In genomic region chr19:11421607-11422098, GRCh38 we compare ENCODE assay signal across 8 cellular contexts. TPM values are rescaled to one million over a fixed set of nuclear protein-coding genes. Genes with fewer than 3 reads are reported as not detected.
DNase-seq lines count a peak whose midpoint lies in the region; TF ChIP-seq lines count a peak whose summit lies in the region.

No MANE protein-coding gene starts in this region.

- intact Hi-C loops in prostate gland (cut with DNase I), result no loop called here

- 33% methylated on average over 23 of the region's 24 CpGs for WGBS in prostate gland

- H3K9ac ChIP-seq in iPS-18a (ENCODE audit: low read length), result peak overlapping the region; percentile 21

- peak overlapping the region; percentile 81 to 92 (median 88) for H3K4me3 Mint-ChIP-seq in IgD-negative memory B cell

- H3K9me3 ChIP-seq in iPS-18a (ENCODE audit: control insufficient read depth, low read depth, low read length), result no peaks in the 10 kb centered on the region
- H3K9me3 ChIP-seq in prostate gland, result no peaks in the 10 kb centered on the region

- peaks cover 20 to 28% (median 25%) of the 10 kb centered on the region in 3 donors for H3K4me1 Mint-ChIP-seq in IgD-negative memory B cell

- H3K4me1 ChIP-seq in iPS-18a (ENCODE audit: control insufficient read depth, low read depth, low read length) (peaks cover 3% of the 10 kb centered on the region), prostate gland (replicated peaks) (no peaks in the 10 kb centered on the region)

- no peak overlapping the region for H3K27ac ChIP-seq in iPS-18a (ENCODE audit: low read length)
- H3K27ac ChIP-seq in prostate gland, result no peak overlapping the region

- H3K4me3 ChIP-seq in iPS-18a (ENCODE audit: low read length) (peak overlapping the region; percentile 61), prostate gland (no peak overlapping the region)

- peak; percentile 37 to 39 for DNase-seq in SHP77 (lab: John Stamatoyannopoulos, UW)
- no peak for DNase-seq in SHP77 treated with DMSO at 0.1 percent for 48 hours (lab: John Stamatoyannopoulos, UW)
- DNase-seq in activated effector memory CD4-positive, alpha-beta T cell treated with Interleukin-2 at 50 U/mL for 16 hours, result peak; percentile 19
- peak; percentile 78 for DNase-seq in stimulated activated CD8-positive, alpha-beta memory T cell treated with anti-CD3 and anti-CD28 coated beads, Interleukin-4, amount 100 ng/mL, for 48 hours
- no peak for DNase-seq in SIG-M5 treated with dmso at 0.1 percent for 504 hours (lab: John Stamatoyannopoulos, UW; ENCODE audit: unreplicated experiment)
- no peak for DNase-seq in prostate gland (ENCODE audit: low spot score)

- H3K27me3 Mint-ChIP-seq in IgD-negative memory B cell, result peaks cover 35% of the 10 kb centered on the region

- no peaks in the 10 kb centered on the region for H3K36me3 Mint-ChIP-seq in IgD-negative memory B cell

- TF ChIP-seq CTCF in prostate gland (IDR thresholded peaks at IDR 0.05), result no peak

- TF ChIP-seq POLR2A in prostate gland (IDR thresholded peaks at IDR 0.05), result no peak

- H3K27me3 ChIP-seq in iPS-18a (ENCODE audit: control insufficient read depth, insufficient read depth, low read length) (peaks cover 42% of the 10 kb centered on the region), prostate gland (replicated peaks; ENCODE audit: insufficient read depth) (no peaks in the 10 kb centered on the region)

- H3K36me3 ChIP-seq in iPS-18a (ENCODE audit: control insufficient read depth, low read depth, low read length) (no peaks in the 10 kb centered on the region), prostate gland (no peaks in the 10 kb centered on the region)

- no peaks in the 10 kb centered on the region for H3K9me3 Mint-ChIP-seq in IgD-negative memory B cell

- H3K27ac Mint-ChIP-seq in IgD-negative memory B cell, result peak overlapping the region; percentile 83 to 97 (median 94)

RNA-seq across cellular contexts. Expression of gene RGL3, which starts 2.5 kb away (rescaled TPM):
- 2.4 TPM for polyA plus RNA-seq in IgD-negative memory B cell
- 1 to 10 TPM; 5.1 to 8.6 TPM for total RNA-seq in prostate gland

RNA-seq across cellular contexts. Expression of gene ODAD3, which starts 13.3 kb away (rescaled TPM):
- 0.89 TPM for polyA plus RNA-seq in IgD-negative memory B cell
- 1 to 10 TPM; 1.3 to 2.7 TPM for total RNA-seq in prostate gland

RNA-seq across cellular contexts. Expression of gene PRKCSH, which starts 13.8 kb away (rescaled TPM):
- polyA plus RNA-seq in IgD-negative memory B cell, result 77.5 TPM
- 100 to 1,000 TPM; 229 to 238 TPM for total RNA-seq in prostate gland

RNA-seq across cellular contexts. Expression of gene EPOR, which starts 37.5 kb away (rescaled TPM):
- polyA plus RNA-seq in IgD-negative memory B cell, result 8.1 TPM
- total RNA-seq in prostate gland, result 1 to 10 TPM; 6.8 to 8.1 TPM

RNA-seq across cellular contexts. Expression of gene SWSAP1, which starts 47.2 kb away (rescaled TPM):
- polyA plus RNA-seq in IgD-negative memory B cell, result 6.4 TPM
- 1 to 10 TPM; 4.1 to 6.3 TPM for total RNA-seq in prostate gland

Comparison
In these comparisons a context has a peak if more than half of its experiments do, and no peak if none do; other contexts are left out.
1. DNase-seq: peak in SHP77 (2 of 2), activated effector memory CD4-positive, alpha-beta T cell treated with Interleukin-2 at 50 U/mL for 16 hours (single experiment) and stimulated activated CD8-positive, alpha-beta memory T cell treated with anti-CD3 and anti-CD28 coated beads, Interleukin-4, amount 100 ng/mL, for 48 hours (single experiment); none in SHP77 treated with DMSO at 0.1 percent for 48 hours (single experiment), SIG-M5 treated with dmso at 0.1 percent for 504 hours (single experiment) and prostate gland (single experiment).